In genomic region chr1:23460519-23460918, GRCh38 we compare ENCODE assay signal across 21 cellular contexts. TPM values are rescaled to one million over a fixed set of nuclear protein-coding genes. Genes with fewer than 3 reads are reported as not detected.
A peak's percentile ranks its signal among the peaks of the same experiment; 100 is the strongest.
DNase-seq lines count a peak whose midpoint lies in the region; ATAC-seq, FAIRE-seq and TF ChIP-seq lines count a peak whose summit lies in the region.
"Had no signal": no experiment of that assay in that cellular context is flagged by ENCODE, and none has a peak within 500 bp of the region (broad histone marks: within the 10 kb centered on the region; RNA-seq: fewer than 3 reads in every experiment).

No MANE protein-coding gene starts in this region.

- BruUV-seq in PC-3 (replicated peaks; lab: Mats Ljungman, UMichigan) (no TSS peak), K562 (replicated peaks; lab: Mats Ljungman, UMichigan) (no TSS peak), endothelial cell of umbilical vein (replicated peaks; lab: Mats Ljungman, UMichigan) (no TSS peak)

- FAIRE-seq in K562 (lab: Jason Lieb, UNC) (no peak), endothelial cell of umbilical vein (lab: Jason Lieb, UNC) (peak; percentile 47)
- FAIRE-seq: A204.1, GM12878, H1 had no signal

- H3K4me1 Mint-ChIP-seq in neural progenitor cell, result no peaks in the 10 kb centered on the region
- H3K4me1 Mint-ChIP-seq: CD4-positive, CD25-positive, alpha-beta regulatory T cell had no signal

- peak overlapping the region; percentile 61 for H3K27ac Mint-ChIP-seq in neural progenitor cell
- H3K27ac Mint-ChIP-seq: CD4-positive, CD25-positive, alpha-beta regulatory T cell; CD8-positive, alpha-beta memory T cell; H9 had no signal

- no peak overlapping the region for H3K4me3 Mint-ChIP-seq in neural progenitor cell
- H3K4me3 Mint-ChIP-seq: CD4-positive, CD25-positive, alpha-beta regulatory T cell; CD8-positive, alpha-beta memory T cell; H9 had no signal

- no peaks in the 10 kb centered on the region for H3K9me3 ChIP-seq in PC-3 (ENCODE audit: low read length)
- H3K9me3 ChIP-seq in K562 (replicated peaks; ENCODE audit: control insufficient read depth, insufficient read depth, low read depth, low read length), result no peaks in the 10 kb centered on the region
- no peaks in the 10 kb centered on the region for H3K9me3 ChIP-seq in endothelial cell of umbilical vein (replicated peaks; ENCODE audit: control insufficient read depth, insufficient read depth, low read length)
- H3K9me3 ChIP-seq in neural progenitor cell (ENCODE audit: low read depth), result no peaks in the 10 kb centered on the region
- H3K9me3 ChIP-seq: BE2C had no signal

- peak; percentile 23; the same call in 1 of the 2 replicates for ATAC-seq in PC-3
- no peak for ATAC-seq in K562
- no peak for ATAC-seq in GM21447 (IDR thresholded peaks at IDR 0.05; ENCODE audit: unreplicated experiment)
- ATAC-seq in HG03280 (IDR thresholded peaks at IDR 0.05; ENCODE audit: unreplicated experiment), result no peak
- ATAC-seq: GM12878 had no signal

- no peaks in the 10 kb centered on the region for H3K9me3 Mint-ChIP-seq in neural progenitor cell
- H3K9me3 Mint-ChIP-seq: CD4-positive, CD25-positive, alpha-beta regulatory T cell; CD8-positive, alpha-beta memory T cell; H9 had no signal

- no peak overlapping the region for H3K4me3 ChIP-seq in PC-3 (ENCODE audit: low read length)
- no peak overlapping the region for H3K4me3 ChIP-seq in K562
- H3K4me3 ChIP-seq in endothelial cell of umbilical vein (replicated peaks in 1 of 3; ENCODE audit: insufficient read depth in 1 of 3, low read depth in 1 of 3, low read length in 3 of 3), result no peak overlapping the region
- H3K4me3 ChIP-seq in neural progenitor cell, result no peak overlapping the region
- H3K4me3 ChIP-seq: GM12878 had no signal

- H3K4me2 ChIP-seq in PC-3 (ENCODE audit: low read length), result peak overlapping the region; percentile 35
- no peak overlapping the region for H3K4me2 ChIP-seq in K562 (ENCODE audit: insufficient read depth, low read length)
- no peak overlapping the region for H3K4me2 ChIP-seq in endothelial cell of umbilical vein (ENCODE audit: insufficient read depth, low read length)
- no peak overlapping the region for H3K4me2 ChIP-seq in neural progenitor cell

- H3K27me3 Mint-ChIP-seq in neural progenitor cell (ENCODE audit: insufficient read depth, low read depth), result no peaks in the 10 kb centered on the region

- no peak overlapping the region for H3K9ac ChIP-seq in PC-3 (ENCODE audit: low read length)
- H3K9ac ChIP-seq in K562 (ENCODE audit: insufficient read depth in 1 of 2, low read depth in 2 of 2, low read length in 2 of 2), result no peak overlapping the region
- no peak overlapping the region for H3K9ac ChIP-seq in endothelial cell of umbilical vein (replicated peaks; ENCODE audit: extremely low read depth, insufficient read depth, low read length)
- H3K9ac ChIP-seq in neural progenitor cell, result no peak overlapping the region

- H3K79me2 ChIP-seq in PC-3 (ENCODE audit: low read length) (no peaks in the 10 kb centered on the region), K562 (ENCODE audit: control insufficient read depth, insufficient read depth, low read length) (no peaks in the 10 kb centered on the region), endothelial cell of umbilical vein (ENCODE audit: control insufficient read depth, insufficient read depth, low read length) (no peaks in the 10 kb centered on the region), neural progenitor cell (ENCODE audit: low read depth) (no peaks in the 10 kb centered on the region)

- in situ Hi-C loops in K562 (cut with MboI), result no loop called here

- H4K20me1 ChIP-seq in PC-3 (ENCODE audit: low read length) (no peaks in the 10 kb centered on the region), K562 (replicated peaks; ENCODE audit: control insufficient read depth, insufficient read depth, low read length) (no peaks in the 10 kb centered on the region), endothelial cell of umbilical vein (replicated peaks; ENCODE audit: control insufficient read depth, extremely low read depth, insufficient read depth, low read length) (no peaks in the 10 kb centered on the region), neural progenitor cell (ENCODE audit: low read depth) (no peaks in the 10 kb centered on the region)

- no peaks in the 10 kb centered on the region for H3K9me2 ChIP-seq in PC-3 (replicated peaks; ENCODE audit: low read length)

- no peaks in the 10 kb centered on the region for H3K36me3 ChIP-seq in PC-3 (ENCODE audit: low read depth, low read length)
- no peaks in the 10 kb centered on the region for H3K36me3 ChIP-seq in K562 (ENCODE audit: control insufficient read depth, insufficient read depth, low read length)
- H3K36me3 ChIP-seq in endothelial cell of umbilical vein (ENCODE audit: control insufficient read depth in 2 of 2, extremely low read depth in 1 of 2, insufficient read depth in 2 of 2, low read length in 2 of 2), result no peaks in the 10 kb centered on the region
- no peaks in the 10 kb centered on the region for H3K36me3 ChIP-seq in neural progenitor cell
- H3K36me3 ChIP-seq: BE2C had no signal

- H3K27me3 ChIP-seq in PC-3 (ENCODE audit: low read length) (no peaks in the 10 kb centered on the region), K562 (ENCODE audit: control insufficient read depth in 2 of 2, insufficient read depth in 2 of 2, low read length in 2 of 2) (no peaks in the 10 kb centered on the region), endothelial cell of umbilical vein (ENCODE audit: control insufficient read depth in 2 of 2, insufficient read depth in 2 of 2, low read length in 2 of 2) (peaks cover 0 to 3% of the 10 kb centered on the region in 2 experiments), neural progenitor cell (no peaks in the 10 kb centered on the region)
- H3K27me3 ChIP-seq: BE2C had no signal

- H3K4me1 ChIP-seq in PC-3 (ENCODE audit: insufficient read depth, low read length), result peaks cover 28% of the 10 kb centered on the region
- H3K4me1 ChIP-seq in K562 (replicated peaks in 1 of 2; ENCODE audit: control insufficient read depth in 2 of 2, insufficient read depth in 2 of 2, low read length in 2 of 2), result no peaks in the 10 kb centered on the region
- no peaks in the 10 kb centered on the region for H3K4me1 ChIP-seq in endothelial cell of umbilical vein (ENCODE audit: control insufficient read depth, extremely low read depth, insufficient read depth, low read length)
- no peaks in the 10 kb centered on the region for H3K4me1 ChIP-seq in neural progenitor cell
- H3K4me1 ChIP-seq: BE2C had no signal

- DNase-seq in PC-3 (peak; percentile 71), K562 (ENCODE audit: extremely low read depth in 1 of 4, low spot score in 3 of 4) (no peak), endothelial cell of umbilical vein (ENCODE audit: low read depth, low spot score) (no peak), neural progenitor cell (ENCODE audit: low spot score) (no peak)
- no peak for DNase-seq in activated T-cell treated with anti-CD3 and anti-CD28 coated beads, Interleukin-2, amount 50 U/mL, for 48 hours
- DNase-seq: ACHN; BE2C; C1 segment of cervical spinal cord; CD4-positive, CD25-positive, alpha-beta regulatory T cell; CD8-positive, alpha-beta memory T cell; COR-L47; DMS 273 treated with DMSO at 0.1 percent for 48 hours; DMS53; DND-41; EL; H9 had no signal

- no peak for TF ChIP-seq EP300 in K562 (IDR thresholded peaks at IDR 0.05; ENCODE audit: low read length)

- no peaks in the 10 kb centered on the region for H3F3A ChIP-seq in PC-3 (ENCODE audit: low read length, unreplicated experiment)
- no peaks in the 10 kb centered on the region for H3F3A ChIP-seq in neural progenitor cell (ENCODE audit: low read depth)

- WGBS in K562 (ENCODE audit: insufficient coverage, low coverage, missing lambda C conversion rate), result 18% methylated on average over 4 of the region's 4 CpGs

- POLR2A ChIA-PET in PC-3 (lab: Charles Lee; ENCODE audit: unreplicated experiment) (no interaction called here), K562 (lab: Yijun Ruan, JAX) (interaction anchor here (0.9 to 1.6 kb wide), 5 partner anchors 9 to 306 kb away, joined by 3 to 4 read pairs (median 3); partner anchors contain the start of gene ASAP3), endothelial cell of umbilical vein (lab: Charles Lee) (no interaction called here)

- no peak for TF ChIP-seq CTCF in PC-3 (conservative IDR thresholded peaks at IDR 0.05; ENCODE audit: low read depth, low read length)
- TF ChIP-seq CTCF in K562 (IDR thresholded peaks at IDR 0.05 in 2 of 3, conservative IDR thresholded peaks at IDR 0.05 in 1 of 3; ENCODE audit: insufficient read depth in 2 of 3, low read depth in 1 of 3, low read length in 3 of 3), result no peak
- no peak for TF ChIP-seq CTCF in endothelial cell of umbilical vein (IDR thresholded peaks at IDR 0.05; ENCODE audit: extremely low read depth in 1 of 2, insufficient read depth in 1 of 2, low read depth in 1 of 2, low read length in 2 of 2)
- no peak for TF ChIP-seq CTCF in neural progenitor cell (IDR thresholded peaks at IDR 0.05)

- dilution Hi-C loops in endothelial cell of umbilical vein (cut with MboI; ENCODE audit: extremely low pct_ligation_motif_present, low sequenced_read_pairs), result no loop called here

- H3K9me1 ChIP-seq in K562 (ENCODE audit: control insufficient read depth, insufficient read depth, low read length) (no peaks in the 10 kb centered on the region), endothelial cell of umbilical vein (replicated peaks; ENCODE audit: control insufficient read depth, extremely low read depth, insufficient read depth, low read length) (no peaks in the 10 kb centered on the region)

- peaks cover 11% of the 10 kb centered on the region for H3K36me3 Mint-ChIP-seq in neural progenitor cell
- H3K36me3 Mint-ChIP-seq: CD4-positive, CD25-positive, alpha-beta regulatory T cell had no signal

- no peak overlapping the region for H2AFZ ChIP-seq in PC-3 (ENCODE audit: low read length)
- no peak overlapping the region for H2AFZ ChIP-seq in K562 (ENCODE audit: low read depth, low read length)
- H2AFZ ChIP-seq in endothelial cell of umbilical vein (ENCODE audit: low read depth, low read length), result no peak overlapping the region
- no peak overlapping the region for H2AFZ ChIP-seq in neural progenitor cell (replicated peaks)

- no peak for TF ChIP-seq RAD21 in K562 (CRISPR knock-in tag; conservative IDR thresholded peaks at IDR 0.05 in 1 of 2, IDR thresholded peaks at IDR 0.05 in 1 of 2)

- intact Hi-C loops in PC-3 (cut with micrococcal nuclease), result no loop called here
- intact Hi-C loops in K562 (cut with micrococcal nuclease), result no loop called here
- intact Hi-C loops in endothelial cell of umbilical vein (cut with micrococcal nuclease), result no loop called here

- H3K27ac ChIP-seq in PC-3 (ENCODE audit: low read length), result no peak overlapping the region
- H3K27ac ChIP-seq in K562 (ENCODE audit: extremely low read depth, low read depth, low read length), result no peak overlapping the region
- no peak overlapping the region for H3K27ac ChIP-seq in endothelial cell of umbilical vein (ENCODE audit: insufficient read depth, low read depth, low read length)
- no peak overlapping the region for H3K27ac ChIP-seq in neural progenitor cell

- CTCF ChIA-PET in PC-3 (lab: Charles Lee) (interaction anchor here (0.5 kb wide), 1 partner anchor 79 kb away, joined by 3 read pairs; no protein-coding TSS in a partner anchor), K562 (lab: Yijun Ruan, JAX; ENCODE audit: low intra/inter-chr PET ratio) (no interaction called here), endothelial cell of umbilical vein (lab: Charles Lee) (interaction anchor here (0.6 to 2.7 kb wide), 2 partner anchors 12 to 37 kb away, joined by 3 to 11 read pairs; no protein-coding TSS in a partner anchor)

- TF ChIP-seq POLR2A in K562 (conservative IDR thresholded peaks at IDR 0.05) (no peak), endothelial cell of umbilical vein (IDR thresholded peaks at IDR 0.05; ENCODE audit: low read depth, low read length) (no peak)

RNA-seq across cellular contexts. Expression of gene ASAP3, which starts 23.5 kb away (rescaled TPM):
- total RNA-seq in PC-3 (2014; rRNA removed), result 12.8 and 17.0 TPM in 2 replicates
- 34.4 and 65.3 TPM in 2 replicates for total RNA-seq in K562 (2011; cell fraction: chromatin; rRNA removed; ENCODE audit: low replicate concordance)
- total RNA-seq in K562 (2011; cell fraction: nucleolus; rRNA removed), result 32.2 and 34.5 TPM in 2 replicates
- total RNA-seq in K562 (2011; cell fraction: nucleoplasm; rRNA removed), result 33.9 and 40.0 TPM in 2 replicates
- 19.0 and 23.0 TPM in 2 replicates for total RNA-seq in K562 (2014; rRNA removed)
- total RNA-seq in K562 (2014; rRNA removed; fragmentation: Illumina TruSeq; extraction: Trizol), result 14.3 and 14.8 TPM in 2 replicates
- 15.7 and 17.4 TPM in 2 replicates for total RNA-seq in K562 (2015; rRNA removed; fragmentation: Illumina TruSeq; extraction: Trizol)
- 27.6 and 31.2 TPM in 2 replicates for total RNA-seq in K562 (2021)
- polyA plus RNA-seq in K562 (2011; rRNA removed), result 16.1 and 25.4 TPM in 2 replicates
- 17.1 and 17.2 TPM in 2 replicates for polyA plus RNA-seq in K562 (2011; cell fraction: cytosol; rRNA removed)
- 63.8 and 76.4 TPM in 2 replicates for polyA plus RNA-seq in K562 (2011; cell fraction: nucleus; rRNA removed)
- polyA plus RNA-seq in K562 (2012), result 17.6 and 38.9 TPM in 2 replicates
- polyA plus RNA-seq in K562 (2014; fragmentation: Illumina TruSeq; extraction: Trizol), result 21.3 and 22.3 TPM in 2 replicates
- 1 to 10 TPM; 1.7 to 2.8 TPM for polyA plus RNA-seq in K562 (2014; fragmentation: Nextera tagmentation; extraction: Ambion mirVana)
- 17.9 and 20.3 TPM in 2 replicates for polyA plus RNA-seq in K562 (2014; rRNA removed)
- 16.7 and 24.0 TPM in 2 replicates for polyA minus RNA-seq in K562 (2011; rRNA and poly(A)+ RNA removed)
- 15.0 TPM in 2 replicates for polyA minus RNA-seq in K562 (2011; cell fraction: cytosol; rRNA and poly(A)+ RNA removed)
- 10.9 and 21.7 TPM in 2 replicates for polyA minus RNA-seq in K562 (2011; cell fraction: nucleus; rRNA and poly(A)+ RNA removed)
- 14.2 and 15.5 TPM in 2 replicates for total RNA-seq in endothelial cell of umbilical vein
- polyA plus RNA-seq in endothelial cell of umbilical vein, result 12.5 and 14.8 TPM in 2 replicates
- polyA plus RNA-seq in endothelial cell of umbilical vein (2011; cell fraction: cytosol; rRNA removed), result 7.9 and 11.3 TPM in 2 replicates
- polyA plus RNA-seq in endothelial cell of umbilical vein (2011; cell fraction: nucleus; rRNA removed), result 49.9 and 62.4 TPM in 2 replicates
- 12.8 and 22.2 TPM in 2 replicates for polyA plus RNA-seq in endothelial cell of umbilical vein (2012)
- 18.5 and 18.7 TPM in 2 replicates for polyA minus RNA-seq in endothelial cell of umbilical vein
- 2.3 TPM for polyA minus RNA-seq in endothelial cell of umbilical vein (2011; cell fraction: cytosol; rRNA and poly(A)+ RNA removed)
- 9.7 and 11.7 TPM in 2 replicates for polyA minus RNA-seq in endothelial cell of umbilical vein (2011; cell fraction: nucleus; rRNA and poly(A)+ RNA removed)
- total RNA-seq in neural progenitor cell (ENCODE audit: low replicate concordance), result 3.9 and 8.7 TPM in 2 replicates

RNA-seq across cellular contexts. Expression of gene TCEA3, which starts 36.0 kb away (rescaled TPM):
- total RNA-seq in PC-3 (2014; rRNA removed), result 18.7 and 23.6 TPM in 2 replicates
- 0.86 and 1.4 TPM in 2 replicates for total RNA-seq in K562 (2011; cell fraction: chromatin; rRNA removed; ENCODE audit: low replicate concordance)
- total RNA-seq in K562 (2011; cell fraction: nucleolus; rRNA removed), result 0.67 and 1.4 TPM in 2 replicates
- total RNA-seq in K562 (2011; cell fraction: nucleoplasm; rRNA removed), result 0.66 and 0.84 TPM in 2 replicates
- 0.33 and 0.54 TPM in 2 replicates for total RNA-seq in K562 (2014; rRNA removed)
- 0.45 and 0.51 TPM in 2 replicates for total RNA-seq in K562 (2014; rRNA removed; fragmentation: Illumina TruSeq; extraction: Trizol)
- 0.34 and 0.36 TPM in 2 replicates for total RNA-seq in K562 (2015; rRNA removed; fragmentation: Illumina TruSeq; extraction: Trizol)
- total RNA-seq in K562 (2021), result 0.49 and 0.55 TPM in 2 replicates
- polyA plus RNA-seq in K562 (2011; rRNA removed), result 0.34 and 0.54 TPM in 2 replicates
- polyA plus RNA-seq in K562 (2011; cell fraction: cytosol; rRNA removed), result 0.19 and 0.45 TPM in 2 replicates
- polyA plus RNA-seq in K562 (2011; cell fraction: nucleus; rRNA removed), result 0.81 and 0.90 TPM in 2 replicates
- 0.49 and 0.76 TPM in 2 replicates for polyA plus RNA-seq in K562 (2012)
- 0.16 and 0.66 TPM in 2 replicates for polyA plus RNA-seq in K562 (2014; fragmentation: Illumina TruSeq; extraction: Trizol)
- under 1 TPM; 0.03 to 0.10 TPM for polyA plus RNA-seq in K562 (2014; fragmentation: Nextera tagmentation; extraction: Ambion mirVana)
- 0.13 and 0.80 TPM in 2 replicates for polyA plus RNA-seq in K562 (2014; rRNA removed)
- polyA minus RNA-seq in K562 (2011; rRNA and poly(A)+ RNA removed), result 0.25 and 0.27 TPM in 2 replicates
- polyA minus RNA-seq in K562 (2011; cell fraction: cytosol; rRNA and poly(A)+ RNA removed), result not detected in 2 replicates
- polyA minus RNA-seq in K562 (2011; cell fraction: nucleus; rRNA and poly(A)+ RNA removed), result 0.27 and 0.56 TPM in 2 replicates
- total RNA-seq in endothelial cell of umbilical vein, result 3.4 and 3.7 TPM in 2 replicates
- polyA plus RNA-seq in endothelial cell of umbilical vein, result 0.75 and 1.5 TPM in 2 replicates
- 1.7 and 2.2 TPM in 2 replicates for polyA plus RNA-seq in endothelial cell of umbilical vein (2011; cell fraction: cytosol; rRNA removed)
- 2.5 and 3.0 TPM in 2 replicates for polyA plus RNA-seq in endothelial cell of umbilical vein (2011; cell fraction: nucleus; rRNA removed)
- polyA plus RNA-seq in endothelial cell of umbilical vein (2012), result 2.7 and 4.1 TPM in 2 replicates
- polyA minus RNA-seq in endothelial cell of umbilical vein, result 0.62 and 1.6 TPM in 2 replicates
- 1.8 TPM for polyA minus RNA-seq in endothelial cell of umbilical vein (2011; cell fraction: cytosol; rRNA and poly(A)+ RNA removed)
- polyA minus RNA-seq in endothelial cell of umbilical vein (2011; cell fraction: nucleus; rRNA and poly(A)+ RNA removed), result 0.87 and 0.96 TPM in 2 replicates
- total RNA-seq in neural progenitor cell (ENCODE audit: low replicate concordance), result 0.53 and 0.54 TPM in 2 replicates
- total RNA-seq: H1 had no signal
